Comparison of ENCODE assay signal across 1 cellular context in genomic region chr19:5977785-5978605, GRCh38.
A peak's percentile ranks its signal among the peaks of the same experiment; 100 is the strongest.
TF ChIP-seq lines count a peak whose summit lies in the region.

RANBP3 (minus strand) TSS chr19:5978140; CDS start chr19:5978082, 58 bp downstream.

TF ChIP-seq in K562, 482 proteins besides CTCF, POLR2A, EP300 and RAD21 (continued from another document and continues in another):
- TF ChIP-seq MGA (IDR thresholded peaks at IDR 0.05) = peak; percentile 100
- no peak for TF ChIP-seq ZNF655 (CRISPR knock-in tag; IDR thresholded peaks at IDR 0.05)
- TF ChIP-seq EP400 (IDR thresholded peaks at IDR 0.05) = peak; percentile 73; the same call in 1 of the 2 replicates
- TF ChIP-seq HNRNPUL1 (IDR thresholded peaks at IDR 0.05; ENCODE audit: low read length) = no peak
- TF ChIP-seq DPF2 (IDR thresholded peaks at IDR 0.05) = no peak
- TF ChIP-seq HNRNPLL (IDR thresholded peaks at IDR 0.05; ENCODE audit: low read depth, low read length, poor library complexity, severe bottlenecking) = peak; percentile 50
- TF ChIP-seq CEBPG (CRISPR knock-in tag; IDR thresholded peaks at IDR 0.05) = peak; percentile 60; the same call in 1 of the 2 replicates
- no peak for TF ChIP-seq CEBPG (tag; conservative IDR thresholded peaks at IDR 0.05 in 1 of 2, IDR thresholded peaks at IDR 0.05 in 1 of 2)
- no peak for TF ChIP-seq ZNF561 (CRISPR knock-in tag; conservative IDR thresholded peaks at IDR 0.05)
- TF ChIP-seq ELK1 (CRISPR knock-in tag; IDR thresholded peaks at IDR 0.05) = no peak
- no peak for TF ChIP-seq ZNF316 (IDR thresholded peaks at IDR 0.05)
- TF ChIP-seq CGGBP1 (CRISPR knock-in tag; IDR thresholded peaks at IDR 0.05) = no peak
- TF ChIP-seq RBM14 (IDR thresholded peaks at IDR 0.05; ENCODE audit: borderline replicate concordance, insufficient read depth, low read depth, low read length) = no peak
- peak; percentile 100 for TF ChIP-seq ATF6 (CRISPR knock-in tag; IDR thresholded peaks at IDR 0.05)
- no peak for TF ChIP-seq ZFP91 (CRISPR knock-in tag; IDR thresholded peaks at IDR 0.05)
- no peak for TF ChIP-seq NCOA1 (IDR thresholded peaks at IDR 0.05; ENCODE audit: low read depth)
- no peak; the same call in none of the 2 replicates for TF ChIP-seq SMAD4 (CRISPR knock-in tag; conservative IDR thresholded peaks at IDR 0.05)
- no peak for TF ChIP-seq KHSRP (IDR thresholded peaks at IDR 0.05)
- no peak for TF ChIP-seq U2AF2 (optimal IDR thresholded peaks at IDR 0.05; ENCODE audit: low read depth, low read length)
- no peak for TF ChIP-seq RNF219 (CRISPR knock-in tag; IDR thresholded peaks at IDR 0.05)
- no peak for TF ChIP-seq MEF2A (IDR thresholded peaks at IDR 0.05; ENCODE audit: control insufficient read depth, low read depth, low read length)
- no peak; the same call in 1 of the 2 replicates for TF ChIP-seq ZNF395 (CRISPR knock-in tag; IDR thresholded peaks at IDR 0.05)
- TF ChIP-seq TGIF2 (CRISPR knock-in tag; IDR thresholded peaks at IDR 0.05) = no peak
- TF ChIP-seq HMG20B (CRISPR knock-in tag; IDR thresholded peaks at IDR 0.05) = no peak
- peak; percentile 89 for TF ChIP-seq POLR2G (IDR thresholded peaks at IDR 0.05; ENCODE audit: low read depth, low read length)
- TF ChIP-seq ARID4B (CRISPR knock-in tag; IDR thresholded peaks at IDR 0.05) = peak; percentile 84
